11 cellular contexts compared by ENCODE assay signal in the genomic region with DNA sequence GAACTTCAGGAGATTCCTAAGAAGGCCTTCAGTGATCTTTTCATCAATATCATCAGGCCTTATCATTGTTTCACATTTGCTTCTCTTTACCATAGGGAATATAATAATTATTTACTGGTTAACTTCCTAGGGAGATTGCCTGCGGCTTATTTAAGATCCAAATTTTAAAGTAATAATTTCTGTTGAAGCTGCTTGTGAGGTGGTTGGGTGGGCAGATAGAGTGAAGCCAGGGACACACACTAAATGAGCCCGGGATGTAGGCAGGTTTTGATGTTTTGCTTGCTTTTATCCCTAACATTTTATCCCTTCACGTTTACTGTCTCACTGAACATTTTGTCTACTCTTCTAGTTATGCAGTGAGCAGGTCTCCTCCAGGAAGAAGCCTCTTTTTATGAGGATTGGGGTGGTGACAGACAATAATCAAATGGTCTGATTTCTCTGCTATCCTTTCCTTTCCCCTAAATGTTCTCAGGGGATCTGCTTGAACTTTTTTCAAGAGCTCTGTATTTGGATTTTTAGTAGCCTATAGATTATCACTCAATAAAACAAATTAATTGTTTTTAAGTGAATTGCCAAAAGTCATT.
DNase-seq lines count a peak whose midpoint lies in the region; ATAC-seq and TF ChIP-seq lines count a peak whose summit lies in the region.
"Had no signal": no experiment of that assay in that cellular context is flagged by ENCODE, and none has a peak within 500 bp of the region (broad histone marks: within the 10 kb centered on the region; RNA-seq: fewer than 3 reads in every experiment).

No MANE protein-coding gene starts in this region.

- H3K9me3 Mint-ChIP-seq in activated T-cell treated with anti-CD3 and anti-CD28 coated beads, Interleukin-2, amount 50 U/mL, for 4 hours = no peaks in the 10 kb centered on the region
- no peaks in the 10 kb centered on the region for H3K9me3 Mint-ChIP-seq in activated CD4-positive, alpha-beta memory T cell treated with anti-CD3 and anti-CD28 coated beads for 36 hours

- no peak for DNase-seq in activated T-cell treated with anti-CD3 and anti-CD28 coated beads, Interleukin-2, amount 50 U/mL, for 4 hours
- DNase-seq in activated T-cell treated with anti-CD3 and anti-CD28 coated beads for 4 hours (no peak), fibroblast of the aortic adventitia (ENCODE audit: low read depth) (no peak), HK-2 (ENCODE audit: unreplicated experiment) (no peak), NCI-H774 (lab: John Stamatoyannopoulos, UW) (no peak)
- no peak for DNase-seq in activated CD4-positive, alpha-beta memory T cell treated with anti-CD3 and anti-CD28 coated beads for 36 hours
- no peak for DNase-seq in stimulated activated CD4-positive, alpha-beta T cell treated with anti-CD3 and anti-CD28 coated beads, Interleukin-1b, Interleukin-23, amount 100 ng/mL, for 48 hours

- H3K36me3 ChIP-seq in subcutaneous abdominal adipose tissue (ENCODE audit: control insufficient read depth in 5 of 5, insufficient read depth in 5 of 5, low read length in 5 of 5) = peaks cover 0 to 7% (median 3%) of the 10 kb centered on the region in 5 donors

- CTCF ChIA-PET in activated CD4-positive, alpha-beta memory T cell treated with anti-CD3 and anti-CD28 coated beads for 36 hours (lab: Charles Lee) = interaction anchor here (1.3 to 7.5 kb wide), 5 partner anchors 49 to 191 kb away, joined by 3 to 34 read pairs (median 3); no protein-coding TSS in a partner anchor

- no peaks in the 10 kb centered on the region for H3K27me3 Mint-ChIP-seq in activated T-cell treated with anti-CD3 and anti-CD28 coated beads, Interleukin-2, amount 50 U/mL, for 4 hours (ENCODE audit: low read depth)
- peaks cover 5% of the 10 kb centered on the region for H3K27me3 Mint-ChIP-seq in activated CD4-positive, alpha-beta memory T cell treated with anti-CD3 and anti-CD28 coated beads for 36 hours

- peak overlapping the region; percentile 97 for H3K27ac ChIP-seq in subcutaneous abdominal adipose tissue (ENCODE audit: low read depth, low read length)
- H3K27ac ChIP-seq: C4-2B had no signal

- H3K4me3 ChIP-seq in fibroblast of the aortic adventitia (ENCODE audit: low read depth, low read length) = peak overlapping the region; percentile 88
- H3K4me3 ChIP-seq in subcutaneous abdominal adipose tissue (ENCODE audit: low read depth in 1 of 5, low read length in 5 of 5) = peak overlapping the region; percentile 83 to 96 (median 91)

- H3K4me1 Mint-ChIP-seq in activated T-cell treated with anti-CD3 and anti-CD28 coated beads, Interleukin-2, amount 50 U/mL, for 4 hours (ENCODE audit: low read depth) = peaks cover 52% of the 10 kb centered on the region
- peaks cover 56% of the 10 kb centered on the region for H3K4me1 Mint-ChIP-seq in activated CD4-positive, alpha-beta memory T cell treated with anti-CD3 and anti-CD28 coated beads for 36 hours (ENCODE audit: low read depth)

- H3K27me3 ChIP-seq in subcutaneous abdominal adipose tissue (ENCODE audit: control insufficient read depth in 5 of 5, insufficient read depth in 4 of 5, low read length in 5 of 5) = peaks cover 0 to 4% (median 0%) of the 10 kb centered on the region in 5 donors

- H3K9ac ChIP-seq in subcutaneous abdominal adipose tissue (ENCODE audit: low read length in 5 of 5) = peak overlapping the region; percentile 14 to 98 (median 76)

- peak overlapping the region; percentile 99 for H3K4me3 Mint-ChIP-seq in activated T-cell treated with anti-CD3 and anti-CD28 coated beads, Interleukin-2, amount 50 U/mL, for 4 hours
- H3K4me3 Mint-ChIP-seq in activated CD4-positive, alpha-beta memory T cell treated with anti-CD3 and anti-CD28 coated beads for 36 hours = peak overlapping the region; percentile 88

- H3K36me3 Mint-ChIP-seq in activated T-cell treated with anti-CD3 and anti-CD28 coated beads, Interleukin-2, amount 50 U/mL, for 4 hours (ENCODE audit: insufficient read depth) = peaks cover 30% of the 10 kb centered on the region
- H3K36me3 Mint-ChIP-seq in activated CD4-positive, alpha-beta memory T cell treated with anti-CD3 and anti-CD28 coated beads for 36 hours = peaks cover 56% of the 10 kb centered on the region

- POLR2A ChIA-PET in activated CD4-positive, alpha-beta memory T cell treated with anti-CD3 and anti-CD28 coated beads for 36 hours (lab: Charles Lee) = interaction anchor here (0.6 to 8.7 kb wide), 6 partner anchors 21 to 214 kb away, joined by 3 to 267 read pairs (median 3); a partner anchor contains a TSS

- peaks cover 1 to 57% (median 45%) of the 10 kb centered on the region in 5 donors for H3K4me1 ChIP-seq in subcutaneous abdominal adipose tissue (ENCODE audit: control insufficient read depth in 5 of 5, insufficient read depth in 5 of 5, low read length in 5 of 5)

- intact Hi-C loops in activated CD4-positive, alpha-beta memory T cell treated with anti-CD3 and anti-CD28 coated beads for 36 hours (cut with micrococcal nuclease) = loop anchor here (1.0 to 10.0 kb wide), 3 partner anchors 18 to 640 kb away; no protein-coding TSS in a partner anchor

- TF ChIP-seq CTCF in fibroblast of the aortic adventitia (IDR thresholded peaks at IDR 0.05; ENCODE audit: insufficient read depth, low read length) = no peak

- ATAC-seq in activated T-cell treated with anti-CD3 and anti-CD28 coated beads, Interleukin-2, amount 50 U/mL, for 4 hours = no peak
- ATAC-seq: left lobe of liver, Right ventricle myocardium inferior had no signal

- H3K9me3 ChIP-seq in subcutaneous abdominal adipose tissue (ENCODE audit: control insufficient read depth in 5 of 5, low read length in 5 of 5) = no peaks in the 10 kb centered on the region

- peak overlapping the region; percentile 84 for H3K27ac Mint-ChIP-seq in activated CD4-positive, alpha-beta memory T cell treated with anti-CD3 and anti-CD28 coated beads for 36 hours
